ENCODE assay signal across 15 cellular contexts in genomic region chrX:48045410-48046311, GRCh38. TPM values are rescaled to one million over a fixed set of nuclear protein-coding genes. Genes with fewer than 3 reads are reported as not detected.
A peak's percentile ranks its signal among the peaks of the same experiment; 100 is the strongest.
DNase-seq lines count a peak whose midpoint lies in the region; ATAC-seq and TF ChIP-seq lines count a peak whose summit lies in the region.
"Had no signal": no experiment of that assay in that cellular context is flagged by ENCODE, and none has a peak within 500 bp of the region (broad histone marks: within the 10 kb centered on the region; RNA-seq: fewer than 3 reads in every experiment).

No MANE protein-coding gene starts in this region.

- peak; percentile 82 for ATAC-seq in Right ventricle myocardium superior (ENCODE audit: poor library complexity)
- ATAC-seq in effector memory CD8-positive, alpha-beta T cell (replicated peaks): no peak
- ATAC-seq: A549; activated CD8-positive, alpha-beta T cell treated with anti-CD3 and anti-CD28 coated beads for 36 hours had no signal

- no peak overlapping the region for H3K4ac ChIP-seq in mesenchymal stem cell (ENCODE audit: low read depth in 1 of 2, low read length in 2 of 2)

- H2BK12ac ChIP-seq in mesenchymal stem cell (ENCODE audit: low read length in 2 of 2): peak overlapping the region in 1 of 2 experiments; percentile 77

- H2BK15ac ChIP-seq in mesenchymal stem cell (ENCODE audit: low read depth, poor library complexity, severe bottlenecking): no peak overlapping the region

- H3K4me2 ChIP-seq in mesenchymal stem cell (ENCODE audit: low read length, poor library complexity, severe bottlenecking): no peak overlapping the region
- H3K4me2 ChIP-seq: A549 had no signal

- intact Hi-C loops in Right ventricle myocardium superior (cut with DNase I): no loop called here
- intact Hi-C loops in cardiac septum (cut with DNase I): no loop called here

- peak; percentile 49 for DNase-seq in Right ventricle myocardium superior
- DNase-seq in cardiac septum (ENCODE audit: low spot score): no peak
- peak; percentile 52 for DNase-seq in endodermal cell
- DNase-seq in mesenchymal stem cell: peak; percentile 35
- DNase-seq in cortex of kidney (lab: John Stamatoyannopoulos, UW): no peak
- DNase-seq in NCI-H1417 (lab: John Stamatoyannopoulos, UW): no peak
- no peak for DNase-seq in effector memory CD8-positive, alpha-beta T cell
- DNase-seq in BE2C: no peak
- DNase-seq: activated CD8-positive, alpha-beta T cell treated with anti-CD3 and anti-CD28 coated beads for 36 hours; NCI-H1694; SHP77 treated with DMSO at 0.1 percent for 48 hours; stimulated activated CD4-positive, alpha-beta T cell treated with anti-CD3 and anti-CD28 coated beads, Interleukin-15, amount 100 ng/mL, for 24 hours had no signal

- H3K14ac ChIP-seq in mesenchymal stem cell (ENCODE audit: low read length in 2 of 2): no peak overlapping the region

- peaks cover 49% of the 10 kb centered on the region for H3K9me3 Mint-ChIP-seq in endodermal cell
- no peaks in the 10 kb centered on the region for H3K9me3 Mint-ChIP-seq in effector memory CD8-positive, alpha-beta T cell
- H3K9me3 Mint-ChIP-seq: activated CD8-positive, alpha-beta T cell treated with anti-CD3 and anti-CD28 coated beads for 36 hours had no signal

- no peaks in the 10 kb centered on the region for H3K9me3 ChIP-seq in endodermal cell (ENCODE audit: control insufficient read depth, low read length)
- peaks cover 17% of the 10 kb centered on the region for H3K9me3 ChIP-seq in mesenchymal stem cell (ENCODE audit: control insufficient read depth, low read length)
- H3K9me3 ChIP-seq in BE2C: no peaks in the 10 kb centered on the region
- H3K9me3 ChIP-seq: A549, thoracic aorta had no signal

- no peak overlapping the region for H3K18ac ChIP-seq in mesenchymal stem cell (ENCODE audit: low read depth in 1 of 2, low read length in 2 of 2)

- H4K91ac ChIP-seq in mesenchymal stem cell (ENCODE audit: low read length): no peak overlapping the region

- H3K23ac ChIP-seq in mesenchymal stem cell (ENCODE audit: low read length in 2 of 2): no peak overlapping the region

- 54% methylated on average over 8 of the region's 8 CpGs; no CpG with 5 or more reads in 1 of the 2 experiments for WGBS in endodermal cell (ENCODE audit: insufficient coverage in 1 of 2, insufficient read length in 1 of 2), 2 experiments
- WGBS in mesenchymal stem cell: 52% methylated on average over 8 of the region's 8 CpGs

- peak overlapping the region; percentile 51 for H3K9ac ChIP-seq in endodermal cell (ENCODE audit: extremely low read depth, low read length, poor library complexity, severe bottlenecking)
- peak overlapping the region; percentile 37 for H3K9ac ChIP-seq in mesenchymal stem cell (ENCODE audit: low read length)

- H3K4me3 Mint-ChIP-seq in endodermal cell: no peak overlapping the region
- no peak overlapping the region for H3K4me3 Mint-ChIP-seq in effector memory CD8-positive, alpha-beta T cell
- H3K4me3 Mint-ChIP-seq: activated CD8-positive, alpha-beta T cell treated with anti-CD3 and anti-CD28 coated beads for 36 hours had no signal

- H2BK120ac ChIP-seq in mesenchymal stem cell (ENCODE audit: low read depth, low read length): no peak overlapping the region

- H2AFZ ChIP-seq in mesenchymal stem cell (ENCODE audit: low read depth, low read length): no peak overlapping the region

- H4K8ac ChIP-seq in mesenchymal stem cell (ENCODE audit: low read length): no peak overlapping the region

- no peak overlapping the region for H2BK5ac ChIP-seq in mesenchymal stem cell (ENCODE audit: low read depth, low read length, poor library complexity, severe bottlenecking)

- no peaks in the 10 kb centered on the region for H3K27me3 Mint-ChIP-seq in endodermal cell (ENCODE audit: insufficient read depth)
- H3K27me3 Mint-ChIP-seq in effector memory CD8-positive, alpha-beta T cell: no peaks in the 10 kb centered on the region
- H3K27me3 Mint-ChIP-seq: activated CD8-positive, alpha-beta T cell treated with anti-CD3 and anti-CD28 coated beads for 36 hours had no signal

- no peak overlapping the region for H2AK5ac ChIP-seq in mesenchymal stem cell (ENCODE audit: low read length, severe bottlenecking)

- no peaks in the 10 kb centered on the region for H3K27me3 ChIP-seq in endodermal cell (ENCODE audit: control insufficient read depth, insufficient read depth, low read length, poor library complexity, severe bottlenecking)
- peaks cover 0 to 4% of the 10 kb centered on the region in 2 experiments for H3K27me3 ChIP-seq in mesenchymal stem cell (ENCODE audit: control insufficient read depth in 1 of 2, insufficient read depth in 1 of 2, low read length in 2 of 2)
- H3K27me3 ChIP-seq in BE2C: no peaks in the 10 kb centered on the region

- H3K4me1 Mint-ChIP-seq in endodermal cell: peaks cover 5% of the 10 kb centered on the region
- H3K4me1 Mint-ChIP-seq in effector memory CD8-positive, alpha-beta T cell (ENCODE audit: low read depth in 2 of 2): no peaks in the 10 kb centered on the region

- H3K79me1 ChIP-seq in mesenchymal stem cell (replicated peaks; ENCODE audit: low read length, poor library complexity, severe bottlenecking): no peaks in the 10 kb centered on the region

- H3K4me1 ChIP-seq in endodermal cell (ENCODE audit: control insufficient read depth, insufficient read depth, low read length) (peaks cover 2% of the 10 kb centered on the region), mesenchymal stem cell (ENCODE audit: control insufficient read depth, insufficient read depth, low read depth, low read length) (no peaks in the 10 kb centered on the region), BE2C (no peaks in the 10 kb centered on the region)
- H3K4me1 ChIP-seq: A549 had no signal

- peak overlapping the region; percentile 76 for H3K27ac Mint-ChIP-seq in endodermal cell
- H3K27ac Mint-ChIP-seq in effector memory CD8-positive, alpha-beta T cell: no peak overlapping the region
- H3K27ac Mint-ChIP-seq: activated CD8-positive, alpha-beta T cell treated with anti-CD3 and anti-CD28 coated beads for 36 hours had no signal

- H3K27ac ChIP-seq in endodermal cell (ENCODE audit: low read depth, low read length) (peak overlapping the region; percentile 52), mesenchymal stem cell (ENCODE audit: low read length, poor library complexity, severe bottlenecking) (no peak overlapping the region)
- H3K27ac ChIP-seq: A549, thoracic aorta had no signal

- H3K36me3 Mint-ChIP-seq in endodermal cell (ENCODE audit: low read depth): peaks cover 5% of the 10 kb centered on the region
- no peaks in the 10 kb centered on the region for H3K36me3 Mint-ChIP-seq in effector memory CD8-positive, alpha-beta T cell (ENCODE audit: insufficient read depth)

- H3K36me3 ChIP-seq in endodermal cell (ENCODE audit: control insufficient read depth, insufficient read depth, low read length): no peaks in the 10 kb centered on the region
- H3K36me3 ChIP-seq in mesenchymal stem cell (ENCODE audit: control insufficient read depth in 1 of 2, insufficient read depth in 2 of 2, low read depth in 1 of 2, low read length in 2 of 2): no peaks in the 10 kb centered on the region
- no peaks in the 10 kb centered on the region for H3K36me3 ChIP-seq in BE2C
- H3K36me3 ChIP-seq: thoracic aorta had no signal

- H3K4me3 ChIP-seq in endodermal cell (ENCODE audit: low read length) (no peak overlapping the region), mesenchymal stem cell (ENCODE audit: insufficient read depth in 1 of 2, low read depth in 1 of 2, low read length in 2 of 2) (peak overlapping the region in 1 of 2 experiments; percentile 5), BE2C (ENCODE audit: low read depth, low read length) (no peak overlapping the region)
- H3K4me3 ChIP-seq: A549, thoracic aorta had no signal

- TF ChIP-seq CTCF in endodermal cell (conservative IDR thresholded peaks at IDR 0.05): no peak
- TF ChIP-seq CTCF in BE2C (IDR thresholded peaks at IDR 0.05; ENCODE audit: low read depth, low read length): no peak

RNA-seq across cellular contexts. Expression of gene ZNF630, which starts 25.8 kb away (rescaled TPM):
- total RNA-seq in Right ventricle myocardium superior (2.9 TPM), cardiac septum (2.9 TPM), endodermal cell (1 to 10 TPM; 3.1 to 4.2 TPM)
- polyA plus RNA-seq in endodermal cell (2013, experiment 1 of 2): 3.2 TPM
- 2.7 TPM for polyA plus RNA-seq in endodermal cell (2013, experiment 2 of 2)
- 1.0 TPM for polyA plus RNA-seq in mesenchymal stem cell (2013, experiment 1 of 2)
- polyA plus RNA-seq in mesenchymal stem cell (2013, experiment 2 of 2): 0.79 TPM
- 2.1 TPM for polyA plus RNA-seq in BE2C (2012; ENCODE audit: insufficient read depth, insufficient read length, low read depth)

RNA-seq across cellular contexts. Expression of gene SPACA5, which starts 38.9 kb away (rescaled TPM):
- total RNA-seq in Right ventricle myocardium superior (not detected), cardiac septum (not detected), endodermal cell (not detected)
- not detected for polyA plus RNA-seq in endodermal cell (2013, experiment 1 of 2)
- not detected for polyA plus RNA-seq in endodermal cell (2013, experiment 2 of 2)
- not detected for polyA plus RNA-seq in mesenchymal stem cell (2013, experiment 1 of 2)
- not detected for polyA plus RNA-seq in mesenchymal stem cell (2013, experiment 2 of 2)
- polyA plus RNA-seq in BE2C (2012; ENCODE audit: insufficient read depth, insufficient read length, low read depth): not detected
- total RNA-seq: activated CD8-positive, alpha-beta T cell treated with anti-CD3 and anti-CD28 coated beads for 36 hours; kidney epithelial cell; thoracic aorta had no signal
- polyA plus RNA-seq: A549 had no signal

RNA-seq across cellular contexts. Expression of gene ZNF182, which starts 41.9 kb away (rescaled TPM):
- total RNA-seq in Right ventricle myocardium superior (3.1 TPM), cardiac septum (2.8 TPM), endodermal cell (10 to 100 TPM in 1 of 2 donors, 1 to 10 TPM in 1; 5.8 to 10.5 TPM)
- 6.7 TPM for polyA plus RNA-seq in endodermal cell (2013, experiment 1 of 2)
- 6.5 TPM for polyA plus RNA-seq in endodermal cell (2013, experiment 2 of 2)
- 2.2 TPM for polyA plus RNA-seq in mesenchymal stem cell (2013, experiment 1 of 2)
- polyA plus RNA-seq in mesenchymal stem cell (2013, experiment 2 of 2): 2.2 TPM
- 3.4 TPM for polyA plus RNA-seq in BE2C (2012; ENCODE audit: insufficient read depth, insufficient read length, low read depth)

Comparison
In these comparisons a context has a peak if more than half of its experiments do, and no peak if none do; other contexts are left out.
1. DNase-seq: peak in Right ventricle myocardium superior (single experiment), endodermal cell (single experiment) and mesenchymal stem cell (single experiment); none in cardiac septum (single experiment), cortex of kidney (single experiment), NCI-H1417 (0 of 3), effector memory CD8-positive, alpha-beta T cell (0 of 3) and BE2C (single experiment).